Comparison of ENCODE assay signal across 1 cellular context in genomic region chr12:76864791-76865400, GRCh38.
TF ChIP-seq lines count a peak whose summit lies in the region.

No MANE protein-coding gene starts in this region.

TF ChIP-seq in GM23338, 12 proteins besides CTCF, POLR2A, EP300 and RAD21 (continued from another document):
- TF ChIP-seq ZNF462 (CRISPR knock-in tag; IDR thresholded peaks at IDR 0.05) (no peak), ZNF331 (CRISPR knock-in tag; IDR thresholded peaks at IDR 0.05; ENCODE audit: low read depth) (no peak), POLR2AphosphoS5 (IDR thresholded peaks at IDR 0.05; ENCODE audit: low read depth) (no peak), STAT1 (IDR thresholded peaks at IDR 0.05; ENCODE audit: unreplicated experiment) (no peak), EZH2phosphoT487 (IDR thresholded peaks at IDR 0.05; ENCODE audit: unreplicated experiment) (no peak), ETS1 (IDR thresholded peaks at IDR 0.05) (no peak), ZNF114 (CRISPR knock-in tag; IDR thresholded peaks at IDR 0.05) (no peak), NANOG (IDR thresholded peaks at IDR 0.05; ENCODE audit: borderline replicate concordance) (no peak), CREB1 (CRISPR knock-in tag; IDR thresholded peaks at IDR 0.05; ENCODE audit: low read depth) (no peak), REST (IDR thresholded peaks at IDR 0.05; ENCODE audit: unreplicated experiment) (no peak), EZH2 (IDR thresholded peaks at IDR 0.05; ENCODE audit: low read depth, unreplicated experiment) (no peak)
TF ChIP-seq in GM23338: peak in this region for 0.
